9 cellular contexts compared by ENCODE assay signal in genomic region chr17:43720311-43721060, GRCh38. TPM values are rescaled to one million over a fixed set of nuclear protein-coding genes. Genes with fewer than 3 reads are reported as not detected.
DNase-seq lines count a peak whose midpoint lies in the region; ATAC-seq lines count a peak whose summit lies in the region.
"Had no signal": no experiment of that assay in that cellular context is flagged by ENCODE, and none has a peak within 500 bp of the region (broad histone marks: within the 10 kb centered on the region; RNA-seq: fewer than 3 reads in every experiment).

No MANE protein-coding gene starts in this region.

- H3K4me1 ChIP-seq in mononuclear cell (ENCODE audit: insufficient read depth, low read length) = peaks cover 21% of the 10 kb centered on the region

- peak overlapping the region; percentile 43 for H3K27ac ChIP-seq in epithelial cell of prostate

- DNase-seq in DMS114 treated with DMSO at 0.1 percent for 48 hours (lab: John Stamatoyannopoulos, UW; ENCODE audit: unreplicated experiment) = peak; percentile 29
- DNase-seq in NCI-H69 (lab: John Stamatoyannopoulos, UW) = peak; percentile 23
- peak; percentile 74 for DNase-seq in activated T-cell treated with anti-CD3 and anti-CD28 coated beads for 48 hours (ENCODE audit: low read depth)
- DNase-seq in epithelial cell of prostate (ENCODE audit: low read depth, low spot score) = no peak
- DNase-seq in stimulated activated CD8-positive, alpha-beta memory T cell treated with anti-CD3 and anti-CD28 coated beads, Interleukin-2, amount 100 ng/mL, for 1 hour (ENCODE audit: low read depth in 2 of 2) = peak; percentile 47 to 48

- H3K4me3 ChIP-seq in mononuclear cell (ENCODE audit: low read length) = peak overlapping the region; percentile 88

- ATAC-seq in GM21717 (IDR thresholded peaks at IDR 0.05; ENCODE audit: unreplicated experiment) = peak; percentile 48
- ATAC-seq in HG03469 (IDR thresholded peaks at IDR 0.05; ENCODE audit: unreplicated experiment) = no peak

- H3K9me3 ChIP-seq in mononuclear cell (ENCODE audit: low read depth, low read length) = no peaks in the 10 kb centered on the region

- no peaks in the 10 kb centered on the region for H3K27me3 ChIP-seq in mononuclear cell (ENCODE audit: insufficient read depth, low read length)

RNA-seq across cellular contexts. Expression of gene SOST, which starts 38.1 kb away (rescaled TPM):
- total RNA-seq in mononuclear cell = not detected
- total RNA-seq: T-helper 1 cell treated with Interleukin-12 subunit alpha and Interleukin-12 subunit beta and Interleukin-4 antibody, amounts not matched to agents 30 ng/mL and 1 ng/mL, for 36 hours had no signal

RNA-seq across cellular contexts. Expression of gene DUSP3, which starts 58.3 kb away (rescaled TPM):
- total RNA-seq in mononuclear cell = 16.6 TPM

RNA-seq across cellular contexts. Expression of gene MEOX1, which starts 58.8 kb away (rescaled TPM):
- total RNA-seq in mononuclear cell = 0.42 TPM

RNA-seq across cellular contexts. Expression of gene CFAP97D1, which starts 59.7 kb away (rescaled TPM):
- not detected for total RNA-seq in mononuclear cell
- total RNA-seq: T-helper 1 cell treated with Interleukin-12 subunit alpha and Interleukin-12 subunit beta and Interleukin-4 antibody, amounts not matched to agents 30 ng/mL and 1 ng/mL, for 36 hours had no signal
